Comparison of ENCODE assay signal across 27 cellular contexts in the genomic region with DNA sequence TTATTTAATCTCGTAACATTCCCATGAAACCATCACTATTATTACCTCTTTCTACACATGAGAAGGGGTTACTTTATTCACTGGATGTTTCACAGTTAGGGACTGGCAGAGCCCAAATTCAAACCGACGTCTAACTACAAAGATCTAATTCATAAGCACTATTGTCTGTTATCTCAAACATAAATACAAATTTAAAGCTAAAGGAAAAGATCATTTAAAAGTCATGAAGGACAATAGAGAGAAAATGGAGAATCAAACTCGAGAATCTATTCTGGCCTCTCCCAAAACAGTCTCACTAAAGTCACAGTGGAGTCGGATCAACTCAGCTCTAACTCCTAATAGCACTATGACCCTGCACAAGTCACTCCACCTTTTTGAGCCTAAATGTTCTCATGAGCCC.
"Had no signal": no experiment of that assay in that cellular context is flagged by ENCODE, and none has a peak within 500 bp of the region (broad histone marks: within the 10 kb centered on the region; RNA-seq: fewer than 3 reads in every experiment).

No MANE protein-coding gene starts in this region.

- H3K9me3 ChIP-seq: stomach, suprapubic skin, testis, thoracic aorta, thyroid gland, tibial artery, tibial nerve, transverse colon, upper lobe of left lung, upper lobe of right lung, uterus, vagina had no signal

- H3K4me3 ChIP-seq: stomach, suprapubic skin, testis, thoracic aorta, thyroid gland, tibial artery, tibial nerve, transverse colon, upper lobe of left lung, upper lobe of right lung, uterus, vagina had no signal

- H3K27ac Mint-ChIP-seq: stimulated activated effector memory CD8-positive, alpha-beta T cell treated with anti-CD3 and anti-CD28 coated beads, Interleukin-12 subunit alpha, Interleukin-12 subunit beta, amount 100 ng/mL, for 72 hours; stimulated activated memory B cell treated with anti-CD40 and anti-IgM and Interleukin-4, amounts not matched to agents 10 μg/mL and 1 μg/mL and 100 μg/mL, for 72 hours; stimulated activated naive B cell treated with anti-CD40 and anti-IgM and Interleukin-4, amounts not matched to agents 10 μg/mL and 1 μg/mL and 100 μg/mL, for 72 hours; stimulated activated naive CD8-positive, alpha-beta T cell treated with anti-CD3 and anti-CD28 coated beads, Interleukin-15, amount 100 ng/mL, for 72 hours; stimulated activated naive CD8-positive, alpha-beta T cell treated with anti-CD3 and anti-CD28 coated beads, Interleukin-15, Interleukin-2, amounts not matched to agents 100 ng/mL and 50 ng/mL, for 24 hours; type B pancreatic cell had no signal

- H3K27me3 Mint-ChIP-seq: stimulated activated memory B cell treated with anti-CD40 and anti-IgM and Interleukin-4, amounts not matched to agents 10 μg/mL and 1 μg/mL and 100 μg/mL, for 72 hours; stimulated activated naive B cell treated with anti-CD40 and anti-IgM and Interleukin-4, amounts not matched to agents 10 μg/mL and 1 μg/mL and 100 μg/mL, for 72 hours; stimulated activated naive CD8-positive, alpha-beta T cell treated with anti-CD3 and anti-CD28 coated beads, Interleukin-15, amount 100 ng/mL, for 72 hours; stimulated activated naive CD8-positive, alpha-beta T cell treated with anti-CD3 and anti-CD28 coated beads, Interleukin-15, Interleukin-2, amounts not matched to agents 100 ng/mL and 50 ng/mL, for 24 hours had no signal

- H3K4me1 Mint-ChIP-seq: stimulated activated effector memory CD8-positive, alpha-beta T cell treated with anti-CD3 and anti-CD28 coated beads, Interleukin-12 subunit alpha, Interleukin-12 subunit beta, amount 100 ng/mL, for 72 hours; stimulated activated memory B cell treated with anti-CD40 and anti-IgM and Interleukin-4, amounts not matched to agents 10 μg/mL and 1 μg/mL and 100 μg/mL, for 72 hours; stimulated activated naive B cell treated with anti-CD40 and anti-IgM and Interleukin-4, amounts not matched to agents 10 μg/mL and 1 μg/mL and 100 μg/mL, for 72 hours; stimulated activated naive CD8-positive, alpha-beta T cell treated with anti-CD3 and anti-CD28 coated beads, Interleukin-15, amount 100 ng/mL, for 72 hours had no signal

- H3K4me3 Mint-ChIP-seq: stimulated activated effector memory CD8-positive, alpha-beta T cell treated with anti-CD3 and anti-CD28 coated beads, Interleukin-12 subunit alpha, Interleukin-12 subunit beta, amount 100 ng/mL, for 72 hours; stimulated activated memory B cell treated with anti-CD40 and anti-IgM and Interleukin-4, amounts not matched to agents 10 μg/mL and 1 μg/mL and 100 μg/mL, for 72 hours; stimulated activated naive B cell treated with anti-CD40 and anti-IgM and Interleukin-4, amounts not matched to agents 10 μg/mL and 1 μg/mL and 100 μg/mL, for 72 hours; stimulated activated naive CD8-positive, alpha-beta T cell treated with anti-CD3 and anti-CD28 coated beads, Interleukin-15, amount 100 ng/mL, for 72 hours; stimulated activated naive CD8-positive, alpha-beta T cell treated with anti-CD3 and anti-CD28 coated beads, Interleukin-15, Interleukin-2, amounts not matched to agents 100 ng/mL and 50 ng/mL, for 24 hours; type B pancreatic cell had no signal

- H3K36me3 Mint-ChIP-seq: stimulated activated effector memory CD8-positive, alpha-beta T cell treated with anti-CD3 and anti-CD28 coated beads, Interleukin-12 subunit alpha, Interleukin-12 subunit beta, amount 100 ng/mL, for 72 hours; stimulated activated memory B cell treated with anti-CD40 and anti-IgM and Interleukin-4, amounts not matched to agents 10 μg/mL and 1 μg/mL and 100 μg/mL, for 72 hours; stimulated activated naive B cell treated with anti-CD40 and anti-IgM and Interleukin-4, amounts not matched to agents 10 μg/mL and 1 μg/mL and 100 μg/mL, for 72 hours; type B pancreatic cell had no signal

- ATAC-seq: stimulated activated effector memory CD8-positive, alpha-beta T cell treated with anti-CD3 and anti-CD28 coated beads, Interleukin-12 subunit alpha, Interleukin-12 subunit beta, amount 100 ng/mL, for 72 hours; stimulated activated memory B cell treated with anti-CD40 and anti-IgM and Interleukin-4, amounts not matched to agents 10 μg/mL and 1 μg/mL and 100 μg/mL, for 72 hours; stimulated activated naive B cell treated with anti-CD40 and anti-IgM and Interleukin-4, amounts not matched to agents 10 μg/mL and 1 μg/mL and 100 μg/mL, for 72 hours; stimulated activated naive CD8-positive, alpha-beta T cell treated with anti-CD3 and anti-CD28 coated beads, Interleukin-15, amount 100 ng/mL, for 72 hours; stimulated activated naive CD8-positive, alpha-beta T cell treated with anti-CD3 and anti-CD28 coated beads, Interleukin-15, Interleukin-2, amounts not matched to agents 100 U/mL and 50 U/mL, for 24 hours; upper lobe of right lung had no signal

- H3K27ac ChIP-seq: stomach, suprapubic skin, testis, thoracic aorta, thyroid gland, tibial artery, tibial nerve, transverse colon, upper lobe of left lung, upper lobe of right lung, uterus, vagina had no signal

- DNase-seq: stimulated activated CD4-positive, alpha-beta T cell treated with anti-CD3 and anti-CD28 coated beads, Interleukin-2, amount 100 ng/mL, for 48 hours; stimulated activated CD4-positive, alpha-beta T cell treated with anti-CD3 and anti-CD28 coated beads, Interleukin-4, amount 100 ng/mL, for 1 hour; stimulated activated CD4-positive, alpha-beta T cell treated with anti-CD3 and anti-CD28 coated beads, Interleukin-4, amount 100 ng/mL, for 24 hours; stimulated activated CD4-positive, alpha-beta T cell treated with anti-CD3 and anti-CD28 coated beads, Interleukin-4, amount 100 ng/mL, for 4 hours; stimulated activated CD8-positive, alpha-beta memory T cell treated with anti-CD3 and anti-CD28 coated beads, Interleukin-4, amount 100 ng/mL, for 48 hours; stimulated activated naive B cell treated with anti-CD40 and anti-IgM and Interleukin-4, amounts not matched to agents 10 μg/mL and 1 μg/mL and 100 μg/mL, for 72 hours; stimulated activated naive CD4-positive, alpha-beta T cell; stimulated activated naive CD4-positive, alpha-beta T cell treated with Interleukin-2 at 50 U/mL for 16 hours; stimulated activated naive CD8-positive, alpha-beta T cell treated with anti-CD3 and anti-CD28 coated beads, Interleukin-15, amount 100 ng/mL, for 72 hours; stimulated activated naive CD8-positive, alpha-beta T cell treated with anti-CD3 and anti-CD28 coated beads, Interleukin-15, Interleukin-2, amounts not matched to agents 100 U/mL and 50 U/mL, for 24 hours; stomach; testis; thyroid gland; tibial artery; transverse colon; trophoblast cell; upper lobe of left lung; upper lobe of right lung; uterus had no signal

- H3K36me3 ChIP-seq: stomach, suprapubic skin, thoracic aorta, thyroid gland, tibial artery, tibial nerve, transverse colon, upper lobe of left lung, upper lobe of right lung, uterus, vagina had no signal

- H3K9me3 Mint-ChIP-seq: stimulated activated memory B cell treated with anti-CD40 and anti-IgM and Interleukin-4, amounts not matched to agents 10 μg/mL and 1 μg/mL and 100 μg/mL, for 72 hours; stimulated activated naive CD8-positive, alpha-beta T cell treated with anti-CD3 and anti-CD28 coated beads, Interleukin-15, amount 100 ng/mL, for 72 hours; stimulated activated naive CD8-positive, alpha-beta T cell treated with anti-CD3 and anti-CD28 coated beads, Interleukin-15, Interleukin-2, amounts not matched to agents 100 ng/mL and 50 ng/mL, for 24 hours; type B pancreatic cell had no signal

- H3K4me1 ChIP-seq: stomach, suprapubic skin, testis, thyroid gland, tibial artery, tibial nerve, upper lobe of left lung, upper lobe of right lung, uterus, vagina had no signal

- H3K27me3 ChIP-seq: stomach, suprapubic skin, testis, thyroid gland, tibial artery, tibial nerve, transverse colon, upper lobe of left lung, upper lobe of right lung, uterus, vagina had no signal
